In genomic region chr3:56976666-56977560, GRCh38 we compare ENCODE assay signal across 1 cellular context.
TF ChIP-seq lines count a peak whose summit lies in the region.

No MANE protein-coding gene starts in this region.

TF ChIP-seq in SK-N-SH, 30 proteins besides CTCF, POLR2A, EP300 and RAD21 (continued from another document):
- TF ChIP-seq, protein P1, sequence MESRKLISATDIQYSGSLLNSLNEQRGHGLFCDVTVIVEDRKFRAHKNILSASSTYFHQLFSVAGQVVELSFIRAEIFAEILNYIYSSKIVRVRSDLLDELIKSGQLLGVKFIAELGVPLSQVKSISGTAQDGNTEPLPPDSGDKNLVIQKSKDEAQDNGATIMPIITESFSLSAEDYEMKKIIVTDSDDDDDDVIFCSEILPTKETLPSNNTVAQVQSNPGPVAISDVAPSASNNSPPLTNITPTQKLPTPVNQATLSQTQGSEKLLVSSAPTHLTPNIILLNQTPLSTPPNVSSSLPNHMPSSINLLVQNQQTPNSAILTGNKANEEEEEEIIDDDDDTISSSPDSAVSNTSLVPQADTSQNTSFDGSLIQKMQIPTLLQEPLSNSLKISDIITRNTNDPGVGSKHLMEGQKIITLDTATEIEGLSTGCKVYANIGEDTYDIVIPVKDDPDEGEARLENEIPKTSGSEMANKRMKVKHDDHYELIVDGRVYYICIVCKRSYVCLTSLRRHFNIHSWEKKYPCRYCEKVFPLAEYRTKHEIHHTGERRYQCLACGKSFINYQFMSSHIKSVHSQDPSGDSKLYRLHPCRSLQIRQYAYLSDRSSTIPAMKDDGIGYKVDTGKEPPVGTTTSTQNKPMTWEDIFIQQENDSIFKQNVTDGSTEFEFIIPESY (IDR thresholded peaks at IDR 0.05; ENCODE audit: borderline replicate concordance, low read depth): no peak
- TF ChIP-seq JUND (IDR thresholded peaks at IDR 0.05): no peak
- TF ChIP-seq, protein P2, sequence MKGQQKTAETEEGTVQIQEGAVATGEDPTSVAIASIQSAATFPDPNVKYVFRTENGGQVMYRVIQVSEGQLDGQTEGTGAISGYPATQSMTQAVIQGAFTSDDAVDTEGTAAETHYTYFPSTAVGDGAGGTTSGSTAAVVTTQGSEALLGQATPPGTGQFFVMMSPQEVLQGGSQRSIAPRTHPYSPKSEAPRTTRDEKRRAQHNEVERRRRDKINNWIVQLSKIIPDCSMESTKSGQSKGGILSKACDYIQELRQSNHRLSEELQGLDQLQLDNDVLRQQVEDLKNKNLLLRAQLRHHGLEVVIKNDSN (IDR thresholded peaks at IDR 0.05; ENCODE audit: borderline replicate concordance, low read depth): no peak
- no peak for TF ChIP-seq MEF2A (IDR thresholded peaks at IDR 0.05; ENCODE audit: borderline replicate concordance, low read depth)
- peak; percentile 65 for TF ChIP-seq GATA2 (CRISPR knock-in tag; IDR thresholded peaks at IDR 0.05)
- TF ChIP-seq RCOR1 (IDR thresholded peaks at IDR 0.05; ENCODE audit: low read length): no peak
- TF ChIP-seq, protein P3, sequence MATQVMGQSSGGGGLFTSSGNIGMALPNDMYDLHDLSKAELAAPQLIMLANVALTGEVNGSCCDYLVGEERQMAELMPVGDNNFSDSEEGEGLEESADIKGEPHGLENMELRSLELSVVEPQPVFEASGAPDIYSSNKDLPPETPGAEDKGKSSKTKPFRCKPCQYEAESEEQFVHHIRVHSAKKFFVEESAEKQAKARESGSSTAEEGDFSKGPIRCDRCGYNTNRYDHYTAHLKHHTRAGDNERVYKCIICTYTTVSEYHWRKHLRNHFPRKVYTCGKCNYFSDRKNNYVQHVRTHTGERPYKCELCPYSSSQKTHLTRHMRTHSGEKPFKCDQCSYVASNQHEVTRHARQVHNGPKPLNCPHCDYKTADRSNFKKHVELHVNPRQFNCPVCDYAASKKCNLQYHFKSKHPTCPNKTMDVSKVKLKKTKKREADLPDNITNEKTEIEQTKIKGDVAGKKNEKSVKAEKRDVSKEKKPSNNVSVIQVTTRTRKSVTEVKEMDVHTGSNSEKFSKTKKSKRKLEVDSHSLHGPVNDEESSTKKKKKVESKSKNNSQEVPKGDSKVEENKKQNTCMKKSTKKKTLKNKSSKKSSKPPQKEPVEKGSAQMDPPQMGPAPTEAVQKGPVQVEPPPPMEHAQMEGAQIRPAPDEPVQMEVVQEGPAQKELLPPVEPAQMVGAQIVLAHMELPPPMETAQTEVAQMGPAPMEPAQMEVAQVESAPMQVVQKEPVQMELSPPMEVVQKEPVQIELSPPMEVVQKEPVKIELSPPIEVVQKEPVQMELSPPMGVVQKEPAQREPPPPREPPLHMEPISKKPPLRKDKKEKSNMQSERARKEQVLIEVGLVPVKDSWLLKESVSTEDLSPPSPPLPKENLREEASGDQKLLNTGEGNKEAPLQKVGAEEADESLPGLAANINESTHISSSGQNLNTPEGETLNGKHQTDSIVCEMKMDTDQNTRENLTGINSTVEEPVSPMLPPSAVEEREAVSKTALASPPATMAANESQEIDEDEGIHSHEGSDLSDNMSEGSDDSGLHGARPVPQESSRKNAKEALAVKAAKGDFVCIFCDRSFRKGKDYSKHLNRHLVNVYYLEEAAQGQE (IDR thresholded peaks at IDR 0.05; ENCODE audit: low read depth, low read length): no peak
- TF ChIP-seq SIN3A (IDR thresholded peaks at IDR 0.05; ENCODE audit: borderline replicate concordance, low read depth, low read length): no peak
- peak; percentile 81 for TF ChIP-seq NFIC (IDR thresholded peaks at IDR 0.05; ENCODE audit: borderline replicate concordance)
- no peak for TF ChIP-seq GABPA (IDR thresholded peaks at IDR 0.05; ENCODE audit: low read depth)
